In the genomic region with DNA sequence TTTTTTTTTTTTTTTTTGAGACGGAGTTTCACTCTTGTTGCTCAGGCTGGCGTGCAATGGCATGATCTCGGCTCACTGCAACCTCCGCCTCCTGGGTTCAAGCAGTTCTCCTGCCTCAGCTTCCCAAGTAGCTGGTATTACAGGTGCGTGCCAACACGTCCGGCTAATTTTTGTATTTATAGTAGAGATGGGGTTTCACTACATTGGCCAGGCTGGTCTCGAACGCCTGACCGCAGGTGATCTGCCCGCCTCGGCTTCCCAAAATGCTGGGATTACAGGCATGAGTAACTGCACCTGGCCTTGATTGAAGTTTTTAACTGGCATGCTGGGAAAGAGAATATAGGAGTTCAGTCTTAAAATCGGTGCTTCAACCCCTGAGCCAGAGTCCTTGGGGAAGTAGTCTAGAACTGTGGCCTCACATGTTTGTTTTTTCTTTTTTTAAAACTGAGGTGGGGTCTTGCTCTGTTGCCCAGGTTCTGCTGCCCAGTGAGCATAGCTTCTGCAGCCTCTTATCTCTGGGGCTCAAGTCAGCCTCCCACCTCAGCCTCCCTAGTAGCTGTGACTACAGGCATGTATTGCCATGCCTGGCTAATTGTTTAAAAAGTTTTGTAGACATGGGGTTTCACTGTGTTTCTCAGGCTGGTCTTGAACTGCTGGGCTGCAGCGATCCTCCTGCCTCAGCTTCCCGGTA, we compare ENCODE assay signal across 1 cellular context.
TF ChIP-seq lines count a peak whose summit lies in the region.

No MANE protein-coding gene starts in this region.

TF ChIP-seq in HepG2, 621 proteins besides CTCF, POLR2A, EP300 and RAD21 (continued from another document):
- TF ChIP-seq, protein P1, sequence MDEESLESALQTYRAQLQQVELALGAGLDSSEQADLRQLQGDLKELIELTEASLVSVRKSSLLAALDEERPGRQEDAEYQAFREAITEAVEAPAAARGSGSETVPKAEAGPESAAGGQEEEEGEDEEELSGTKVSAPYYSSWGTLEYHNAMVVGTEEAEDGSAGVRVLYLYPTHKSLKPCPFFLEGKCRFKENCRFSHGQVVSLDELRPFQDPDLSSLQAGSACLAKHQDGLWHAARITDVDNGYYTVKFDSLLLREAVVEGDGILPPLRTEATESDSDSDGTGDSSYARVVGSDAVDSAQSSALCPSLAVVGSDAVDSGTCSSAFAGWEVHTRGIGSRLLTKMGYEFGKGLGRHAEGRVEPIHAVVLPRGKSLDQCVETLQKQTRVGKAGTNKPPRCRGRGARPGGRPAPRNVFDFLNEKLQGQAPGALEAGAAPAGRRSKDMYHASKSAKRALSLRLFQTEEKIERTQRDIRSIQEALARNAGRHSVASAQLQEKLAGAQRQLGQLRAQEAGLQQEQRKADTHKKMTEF (CRISPR knock-in tag; IDR thresholded peaks at IDR 0.05): no peak
- TF ChIP-seq KLF12 (CRISPR knock-in tag; IDR thresholded peaks at IDR 0.05; ENCODE audit: borderline replicate concordance) (no peak), NFIC (IDR thresholded peaks at IDR 0.05; ENCODE audit: low read length) (no peak), ZBTB38 (CRISPR knock-in tag; IDR thresholded peaks at IDR 0.05) (0 out of 2 replicates have a peak, but pooled peaks have one; percentile 3), CCDC6 (CRISPR knock-in tag; IDR thresholded peaks at IDR 0.05) (no peak), RCOR2 (CRISPR knock-in tag; IDR thresholded peaks at IDR 0.05) (no peak), ZSCAN22 (CRISPR knock-in tag; IDR thresholded peaks at IDR 0.05) (no peak), ZNF780A (CRISPR knock-in tag; IDR thresholded peaks at IDR 0.05) (no peak), RORA (CRISPR knock-in tag; IDR thresholded peaks at IDR 0.05) (no peak), ZNF496 (CRISPR knock-in tag; IDR thresholded peaks at IDR 0.05; ENCODE audit: insufficient replicate concordance) (no peak), ZNF552 (CRISPR knock-in tag; IDR thresholded peaks at IDR 0.05; ENCODE audit: borderline replicate concordance) (no peak), HNF4G (IDR thresholded peaks at IDR 0.05; ENCODE audit: borderline replicate concordance, low read depth, low read length) (no peak), HNF4G (CRISPR knock-in tag; IDR thresholded peaks at IDR 0.05; ENCODE audit: borderline replicate concordance, low read depth) (no peak)
- TF ChIP-seq, protein P2, sequence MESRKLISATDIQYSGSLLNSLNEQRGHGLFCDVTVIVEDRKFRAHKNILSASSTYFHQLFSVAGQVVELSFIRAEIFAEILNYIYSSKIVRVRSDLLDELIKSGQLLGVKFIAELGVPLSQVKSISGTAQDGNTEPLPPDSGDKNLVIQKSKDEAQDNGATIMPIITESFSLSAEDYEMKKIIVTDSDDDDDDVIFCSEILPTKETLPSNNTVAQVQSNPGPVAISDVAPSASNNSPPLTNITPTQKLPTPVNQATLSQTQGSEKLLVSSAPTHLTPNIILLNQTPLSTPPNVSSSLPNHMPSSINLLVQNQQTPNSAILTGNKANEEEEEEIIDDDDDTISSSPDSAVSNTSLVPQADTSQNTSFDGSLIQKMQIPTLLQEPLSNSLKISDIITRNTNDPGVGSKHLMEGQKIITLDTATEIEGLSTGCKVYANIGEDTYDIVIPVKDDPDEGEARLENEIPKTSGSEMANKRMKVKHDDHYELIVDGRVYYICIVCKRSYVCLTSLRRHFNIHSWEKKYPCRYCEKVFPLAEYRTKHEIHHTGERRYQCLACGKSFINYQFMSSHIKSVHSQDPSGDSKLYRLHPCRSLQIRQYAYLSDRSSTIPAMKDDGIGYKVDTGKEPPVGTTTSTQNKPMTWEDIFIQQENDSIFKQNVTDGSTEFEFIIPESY (CRISPR knock-in tag; IDR thresholded peaks at IDR 0.05): no peak
- TF ChIP-seq, protein P3, sequence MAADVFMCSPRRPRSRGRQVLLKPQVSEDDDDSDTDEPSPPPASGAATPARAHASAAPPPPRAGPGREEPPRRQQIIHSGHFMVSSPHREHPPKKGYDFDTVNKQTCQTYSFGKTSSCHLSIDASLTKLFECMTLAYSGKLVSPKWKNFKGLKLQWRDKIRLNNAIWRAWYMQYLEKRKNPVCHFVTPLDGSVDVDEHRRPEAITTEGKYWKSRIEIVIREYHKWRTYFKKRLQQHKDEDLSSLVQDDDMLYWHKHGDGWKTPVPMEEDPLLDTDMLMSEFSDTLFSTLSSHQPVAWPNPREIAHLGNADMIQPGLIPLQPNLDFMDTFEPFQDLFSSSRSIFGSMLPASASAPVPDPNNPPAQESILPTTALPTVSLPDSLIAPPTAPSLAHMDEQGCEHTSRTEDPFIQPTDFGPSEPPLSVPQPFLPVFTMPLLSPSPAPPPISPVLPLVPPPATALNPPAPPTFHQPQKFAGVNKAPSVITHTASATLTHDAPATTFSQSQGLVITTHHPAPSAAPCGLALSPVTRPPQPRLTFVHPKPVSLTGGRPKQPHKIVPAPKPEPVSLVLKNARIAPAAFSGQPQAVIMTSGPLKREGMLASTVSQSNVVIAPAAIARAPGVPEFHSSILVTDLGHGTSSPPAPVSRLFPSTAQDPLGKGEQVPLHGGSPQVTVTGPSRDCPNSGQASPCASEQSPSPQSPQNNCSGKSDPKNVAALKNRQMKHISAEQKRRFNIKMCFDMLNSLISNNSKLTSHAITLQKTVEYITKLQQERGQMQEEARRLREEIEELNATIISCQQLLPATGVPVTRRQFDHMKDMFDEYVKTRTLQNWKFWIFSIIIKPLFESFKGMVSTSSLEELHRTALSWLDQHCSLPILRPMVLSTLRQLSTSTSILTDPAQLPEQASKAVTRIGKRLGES (CRISPR knock-in tag; IDR thresholded peaks at IDR 0.05; ENCODE audit: borderline replicate concordance): no peak
